Comparison of ENCODE assay signal across 28 cellular contexts in genomic region chr7:107467972-107468371, GRCh38. TPM values are rescaled to one million over a fixed set of nuclear protein-coding genes. Genes with fewer than 3 reads are reported as not detected.
"Had no signal": no experiment of that assay in that cellular context is flagged by ENCODE, and none has a peak within 500 bp of the region (broad histone marks: within the 10 kb centered on the region; RNA-seq: fewer than 3 reads in every experiment).

No MANE protein-coding gene starts in this region.

- H3K4me1 ChIP-seq: stomach, tibial artery had no signal

- H3K27me3 ChIP-seq: left lung, ovary, right atrium auricular region, stomach, tibial artery, upper lobe of right lung had no signal

- H3K9me3 ChIP-seq: left lung, ovary, right atrium auricular region, stomach, thoracic aorta, tibial artery, upper lobe of right lung had no signal

- H3K27ac ChIP-seq: left lung, ovary, skin epidermis, stomach, thoracic aorta, tibial artery, upper lobe of right lung had no signal

- DNase-seq: hypothalamus; immature natural killer cell; kidney; left colon; left lung; mesendoderm; naive B cell; natural killer cell; ovary; stimulated activated CD4-positive, alpha-beta T cell treated with anti-CD3 and anti-CD28 coated beads, Interleukin-12 subunit alpha, Interleukin-12 subunit beta, amount 100 ng/mL, for 4 hours; stimulated activated CD4-positive, alpha-beta T cell treated with anti-CD3 and anti-CD28 coated beads, Interleukin-15, amount 100 ng/mL, for 24 hours; stimulated activated CD4-positive, alpha-beta T cell treated with anti-CD3 and anti-CD28 coated beads, Interleukin-2, amount 100 ng/mL, for 24 hours; stimulated activated CD4-positive, alpha-beta T cell treated with anti-CD3 and anti-CD28 coated beads, Interleukin-4, amount 100 ng/mL, for 1 hour; stimulated activated naive B cell treated with anti-CD40 and anti-IgM and Interleukin-4, amounts not matched to agents 10 μg/mL and 1 μg/mL and 100 μg/mL, for 72 hours; stimulated activated naive CD8-positive, alpha-beta T cell treated with anti-CD3 and anti-CD28 coated beads, Interleukin-15, Interleukin-2, amounts not matched to agents 100 U/mL and 50 U/mL, for 24 hours; stomach; tibial artery; trophoblast cell; upper lobe of right lung had no signal

- H3K36me3 ChIP-seq: left lung, ovary, right atrium auricular region, stomach, thoracic aorta, tibial artery, upper lobe of right lung had no signal

- ATAC-seq: left colon; left lung; natural killer cell; sciatic nerve; stimulated activated naive B cell treated with anti-CD40 and anti-IgM and Interleukin-4, amounts not matched to agents 10 μg/mL and 1 μg/mL and 100 μg/mL, for 72 hours; stimulated activated naive CD8-positive, alpha-beta T cell treated with anti-CD3 and anti-CD28 coated beads, Interleukin-15, Interleukin-2, amounts not matched to agents 100 U/mL and 50 U/mL, for 24 hours; upper lobe of right lung had no signal

- H3K4me3 ChIP-seq: left lung, lung, ovary, right atrium auricular region, skin epidermis, stomach, thoracic aorta, tibial artery, upper lobe of right lung had no signal

RNA-seq across cellular contexts. Expression of gene GPR22, which starts 1.9 kb away (rescaled TPM):
- total RNA-seq: kidney, left colon, left lung, lower leg skin, lung, mesothelial cell of epicardium, natural killer cell, omental fat pad, ovary, progenitor cell of endocrine pancreas, sciatic nerve, thoracic aorta, upper lobe of right lung had no signal
- polyA plus RNA-seq: lung, ovary had no signal
